Comparison of ENCODE assay signal across 8 cellular contexts in genomic region chr17:76370261-76370993, GRCh38. TPM values are rescaled to one million over a fixed set of nuclear protein-coding genes. Genes with fewer than 3 reads are reported as not detected.
A peak's percentile ranks its signal among the peaks of the same experiment; 100 is the strongest.
DNase-seq lines count a peak whose midpoint lies in the region; ATAC-seq, FAIRE-seq and TF ChIP-seq lines count a peak whose summit lies in the region.

No MANE protein-coding gene starts in this region.

- no peak overlapping the region for H2AFZ ChIP-seq in fibroblast of lung (ENCODE audit: low read length)
- H2AFZ ChIP-seq in parathyroid adenoma = no peak overlapping the region

- ATAC-seq in HG03378 (IDR thresholded peaks at IDR 0.05; ENCODE audit: unreplicated experiment) = no peak
- ATAC-seq in GM19463 (IDR thresholded peaks at IDR 0.05; ENCODE audit: unreplicated experiment) = no peak

- peak; percentile 95 for FAIRE-seq in RCC 7860 (lab: Jason Lieb, UNC)

- DNase-seq in Daoy (ENCODE audit: low read depth) (peak; percentile 98), RCC 7860 (ENCODE audit: low spot score) (peak; percentile 98), fibroblast of lung (ENCODE audit: low read depth in 2 of 2) (peak; percentile 93 to 97), SW480 (ENCODE audit: low spot score) (no peak)
- no peak for DNase-seq in activated CD4-positive, alpha-beta T cell treated with anti-CD3 and anti-CD28 coated beads for 4 hours

- no peaks in the 10 kb centered on the region for H3K9me3 ChIP-seq in fibroblast of lung (ENCODE audit: control insufficient read depth, insufficient read depth, low read depth, low read length)
- no peaks in the 10 kb centered on the region for H3K9me3 ChIP-seq in parathyroid adenoma (ENCODE audit: control insufficient read depth, low read length)

- peak overlapping the region; percentile 92 for H3K27ac ChIP-seq in fibroblast of lung (ENCODE audit: insufficient read depth, low read length)
- no peak overlapping the region for H3K27ac ChIP-seq in parathyroid adenoma

- TF ChIP-seq CTCF in fibroblast of lung (conservative IDR thresholded peaks at IDR 0.05 in 1 of 2, IDR thresholded peaks at IDR 0.05 in 1 of 2; ENCODE audit: low read depth in 1 of 2, low read length in 2 of 2) (peak; percentile 52 to 58), parathyroid adenoma (IDR thresholded peaks at IDR 0.05) (peak; percentile 22)

- H3K4me2 ChIP-seq in fibroblast of lung (ENCODE audit: extremely low read depth, insufficient read depth, low read length) = no peak overlapping the region
- H3K4me2 ChIP-seq in parathyroid adenoma (ENCODE audit: low read length) = no peak overlapping the region

- H3K27me3 ChIP-seq in fibroblast of lung (ENCODE audit: control insufficient read depth, insufficient read depth, low read length) (no peaks in the 10 kb centered on the region), parathyroid adenoma (ENCODE audit: control insufficient read depth, insufficient read depth, low read length) (no peaks in the 10 kb centered on the region)

- no peaks in the 10 kb centered on the region for H3K79me2 ChIP-seq in fibroblast of lung (ENCODE audit: control insufficient read depth, insufficient read depth, low read length)
- H3K79me2 ChIP-seq in parathyroid adenoma = no peaks in the 10 kb centered on the region

- H4K20me1 ChIP-seq in fibroblast of lung (ENCODE audit: control insufficient read depth, extremely low read depth, insufficient read depth, low read length) = no peaks in the 10 kb centered on the region

- H3K4me3 ChIP-seq in fibroblast of lung (replicated peaks in 1 of 4; ENCODE audit: control extremely low read depth in 1 of 4, insufficient read depth in 1 of 4, low read depth in 3 of 4, low read length in 4 of 4) = no peak overlapping the region
- H3K4me3 ChIP-seq in parathyroid adenoma (ENCODE audit: low read depth, low read length) = no peak overlapping the region

- H3K9ac ChIP-seq in fibroblast of lung (ENCODE audit: insufficient read depth, low read length) (no peak overlapping the region), parathyroid adenoma (no peak overlapping the region)

- peaks cover 19% of the 10 kb centered on the region for H3K4me1 ChIP-seq in fibroblast of lung (ENCODE audit: control insufficient read depth, extremely low read depth, insufficient read depth, low read length)
- H3K4me1 ChIP-seq in parathyroid adenoma = no peaks in the 10 kb centered on the region

- H3K36me3 ChIP-seq in fibroblast of lung (ENCODE audit: control insufficient read depth, insufficient read depth, low read length) (no peaks in the 10 kb centered on the region), parathyroid adenoma (ENCODE audit: control insufficient read depth, insufficient read depth, low read length) (no peaks in the 10 kb centered on the region)

RNA-seq across cellular contexts. Expression of gene SPHK1, which starts 14.0 kb away (rescaled TPM):
- 72.9 and 91.9 TPM in 2 replicates for total RNA-seq in Daoy (2014; rRNA removed; shearing (Covaris generic))
- 5.0 and 22.3 TPM in 2 replicates for total RNA-seq in fibroblast of lung
- 9.4 and 11.5 TPM in 2 replicates for polyA plus RNA-seq in fibroblast of lung
- polyA plus RNA-seq in fibroblast of lung (2012) = 14.2 and 21.4 TPM in 2 replicates
- 8.8 and 10.8 TPM in 2 replicates for polyA minus RNA-seq in fibroblast of lung (ENCODE audit: low replicate concordance)

RNA-seq across cellular contexts. Expression of gene PRPSAP1, which starts 16.7 kb away (rescaled TPM):
- 30.3 and 39.2 TPM in 2 replicates for total RNA-seq in Daoy (2014; rRNA removed; shearing (Covaris generic))
- 32.7 and 59.8 TPM in 2 replicates for total RNA-seq in fibroblast of lung
- 56.8 and 56.9 TPM in 2 replicates for polyA plus RNA-seq in fibroblast of lung
- polyA plus RNA-seq in fibroblast of lung (2012) = 27.2 and 36.6 TPM in 2 replicates
- polyA minus RNA-seq in fibroblast of lung (ENCODE audit: low replicate concordance) = 31.1 and 44.1 TPM in 2 replicates

Comparison
In these comparisons a context has a peak if more than half of its experiments do, and no peak if none do; other contexts are left out.
1. DNase-seq: peak in Daoy (single experiment), RCC 7860 (single experiment) and fibroblast of lung (2 of 2); none in SW480 (single experiment) and activated CD4-positive, alpha-beta T cell treated with anti-CD3 and anti-CD28 coated beads for 4 hours (0 of 2).